8 cellular contexts compared by ENCODE assay signal in genomic region chr6:44219053-44219814, GRCh38. TPM values are rescaled to one million over a fixed set of nuclear protein-coding genes. Genes with fewer than 3 reads are reported as not detected.
A peak's percentile ranks its signal among the peaks of the same experiment; 100 is the strongest.
DNase-seq lines count a peak whose midpoint lies in the region; ATAC-seq and TF ChIP-seq lines count a peak whose summit lies in the region.

No MANE protein-coding gene starts in this region.

- peaks cover 43% of the 10 kb centered on the region for H3K4me1 ChIP-seq in smooth muscle cell (ENCODE audit: low read depth)

- H3K27me3 ChIP-seq in kidney epithelial cell (ENCODE audit: control insufficient read depth, insufficient read depth, low read length) = no peaks in the 10 kb centered on the region
- no peaks in the 10 kb centered on the region for H3K27me3 ChIP-seq in smooth muscle cell (ENCODE audit: low read depth)

- TF ChIP-seq CTCF in choroid plexus epithelial cell (conservative IDR thresholded peaks at IDR 0.05; ENCODE audit: low read depth, low read length) (no peak), kidney epithelial cell (IDR thresholded peaks at IDR 0.05; ENCODE audit: insufficient read depth, low read length, poor library complexity, severe bottlenecking) (no peak), smooth muscle cell (IDR thresholded peaks at IDR 0.05; ENCODE audit: borderline replicate concordance, insufficient read depth, poor library complexity, severe bottlenecking) (no peak)

- H3K27ac ChIP-seq in smooth muscle cell (ENCODE audit: low read depth) = no peak overlapping the region

- peak; percentile 57 for ATAC-seq in GM19035 (IDR thresholded peaks at IDR 0.05; ENCODE audit: unreplicated experiment)
- peak; percentile 49 for ATAC-seq in HG03342 (IDR thresholded peaks at IDR 0.05; ENCODE audit: unreplicated experiment)

- H3K36me3 ChIP-seq in kidney epithelial cell (ENCODE audit: control insufficient read depth, insufficient read depth, low read length) (no peaks in the 10 kb centered on the region), smooth muscle cell (ENCODE audit: low read depth) (no peaks in the 10 kb centered on the region)

- no peaks in the 10 kb centered on the region for H3K79me2 ChIP-seq in smooth muscle cell (ENCODE audit: low read depth)

- DNase-seq in Caki2 (ENCODE audit: low read depth) (peak; percentile 81), OCI-M1 (lab: John Stamatoyannopoulos, UW) (peak; percentile 88), choroid plexus epithelial cell (ENCODE audit: low read depth) (peak; percentile 82), kidney epithelial cell (ENCODE audit: low read depth) (no peak), smooth muscle cell (lab: John Stamatoyannopoulos, UW; ENCODE audit: unreplicated experiment) (peak; percentile 63), H4 (ENCODE audit: low spot score) (no peak)

- peak overlapping the region; percentile 32 for H2AFZ ChIP-seq in smooth muscle cell (ENCODE audit: low read depth)

- H3F3A ChIP-seq in smooth muscle cell (ENCODE audit: low read depth) = peaks cover 9% of the 10 kb centered on the region

- H3K4me2 ChIP-seq in smooth muscle cell = peak overlapping the region; percentile 96

- H3K9me3 ChIP-seq in smooth muscle cell (replicated peaks; ENCODE audit: low read depth) = no peaks in the 10 kb centered on the region

- 0% methylated on average over 35 of the region's 45 CpGs for WGBS in smooth muscle cell (ENCODE audit: low lambda C conversion rate)

- H3K4me3 ChIP-seq in choroid plexus epithelial cell (ENCODE audit: low read depth, low read length) (peak overlapping the region; percentile 57), kidney epithelial cell (ENCODE audit: low read depth, low read length) (peak overlapping the region; percentile 44), smooth muscle cell (peak overlapping the region; percentile 57)

- H4K20me1 ChIP-seq in smooth muscle cell (ENCODE audit: low read depth) = no peaks in the 10 kb centered on the region

- H3K9ac ChIP-seq in smooth muscle cell (ENCODE audit: low read depth) = no peak overlapping the region

- in situ Hi-C loops in Caki2 (cut with HindIII; ENCODE audit: low pct_unique_long_range_greater_than_20kb, low sequenced_read_pairs) = no loop called here

RNA-seq across cellular contexts. Expression of gene MYMX, which starts 2.5 kb away (rescaled TPM):
- total RNA-seq in Caki2 (2014; rRNA removed; shearing (Covaris generic); ENCODE audit: low replicate concordance) = not detected in 2 replicates
- not detected in 2 replicates for total RNA-seq in kidney epithelial cell
- total RNA-seq in smooth muscle cell = not detected in 2 replicates
- polyA plus RNA-seq in smooth muscle cell = not detected in 2 replicates
- total RNA-seq in H4 (2014; rRNA removed; shearing (Covaris generic)) = not detected in 2 replicates

RNA-seq across cellular contexts. Expression of gene SLC29A1, which starts 4.2 kb away (rescaled TPM):
- 47.6 and 55.5 TPM in 2 replicates for total RNA-seq in Caki2 (2014; rRNA removed; shearing (Covaris generic); ENCODE audit: low replicate concordance)
- 36.1 and 43.9 TPM in 2 replicates for total RNA-seq in kidney epithelial cell
- total RNA-seq in smooth muscle cell = 7.3 and 8.0 TPM in 2 replicates
- 7.4 and 8.1 TPM in 2 replicates for polyA plus RNA-seq in smooth muscle cell
- 17.3 and 33.8 TPM in 2 replicates for total RNA-seq in H4 (2014; rRNA removed; shearing (Covaris generic))

RNA-seq across cellular contexts. Expression of gene HSP90AB1, which starts 27.7 kb away (rescaled TPM):
- 807 and 852 TPM in 2 replicates for total RNA-seq in Caki2 (2014; rRNA removed; shearing (Covaris generic); ENCODE audit: low replicate concordance)
- total RNA-seq in kidney epithelial cell (1,065 and 1,294 TPM in 2 replicates), smooth muscle cell (736 and 781 TPM in 2 replicates)
- polyA plus RNA-seq in smooth muscle cell = 408 TPM in 2 replicates
- total RNA-seq in H4 (2014; rRNA removed; shearing (Covaris generic)) = 2,045 and 2,316 TPM in 2 replicates

RNA-seq across cellular contexts. Expression of gene SLC35B2, which starts 38.1 kb away (rescaled TPM):
- 203 and 221 TPM in 2 replicates for total RNA-seq in Caki2 (2014; rRNA removed; shearing (Covaris generic); ENCODE audit: low replicate concordance)
- total RNA-seq in kidney epithelial cell (67.3 and 78.2 TPM in 2 replicates), smooth muscle cell (68.6 and 78.0 TPM in 2 replicates)
- 112 and 117 TPM in 2 replicates for polyA plus RNA-seq in smooth muscle cell
- total RNA-seq in H4 (2014; rRNA removed; shearing (Covaris generic)) = 177 and 195 TPM in 2 replicates

RNA-seq across cellular contexts. Expression of gene NFKBIE, which starts 46.1 kb away (rescaled TPM):
- 24.7 and 33.4 TPM in 2 replicates for total RNA-seq in Caki2 (2014; rRNA removed; shearing (Covaris generic); ENCODE audit: low replicate concordance)
- total RNA-seq in kidney epithelial cell (46.3 and 61.5 TPM in 2 replicates), smooth muscle cell (7.0 and 11.4 TPM in 2 replicates)
- 11.3 and 12.3 TPM in 2 replicates for polyA plus RNA-seq in smooth muscle cell
- total RNA-seq in H4 (2014; rRNA removed; shearing (Covaris generic)) = 11.2 and 12.4 TPM in 2 replicates

Comparison
In these comparisons a context has a peak if more than half of its experiments do, and no peak if none do; other contexts are left out.
1. DNase-seq: peak in Caki2 (single experiment), OCI-M1 (single experiment), choroid plexus epithelial cell (single experiment) and smooth muscle cell (single experiment); none in kidney epithelial cell (single experiment) and H4 (single experiment).
2. Peak in every context shown above with its lines, with median percentiles within 50 percentile points of each other: H3K4me3 ChIP-seq.